ENCODE assay signal across 10 cellular contexts in the genomic region with DNA sequence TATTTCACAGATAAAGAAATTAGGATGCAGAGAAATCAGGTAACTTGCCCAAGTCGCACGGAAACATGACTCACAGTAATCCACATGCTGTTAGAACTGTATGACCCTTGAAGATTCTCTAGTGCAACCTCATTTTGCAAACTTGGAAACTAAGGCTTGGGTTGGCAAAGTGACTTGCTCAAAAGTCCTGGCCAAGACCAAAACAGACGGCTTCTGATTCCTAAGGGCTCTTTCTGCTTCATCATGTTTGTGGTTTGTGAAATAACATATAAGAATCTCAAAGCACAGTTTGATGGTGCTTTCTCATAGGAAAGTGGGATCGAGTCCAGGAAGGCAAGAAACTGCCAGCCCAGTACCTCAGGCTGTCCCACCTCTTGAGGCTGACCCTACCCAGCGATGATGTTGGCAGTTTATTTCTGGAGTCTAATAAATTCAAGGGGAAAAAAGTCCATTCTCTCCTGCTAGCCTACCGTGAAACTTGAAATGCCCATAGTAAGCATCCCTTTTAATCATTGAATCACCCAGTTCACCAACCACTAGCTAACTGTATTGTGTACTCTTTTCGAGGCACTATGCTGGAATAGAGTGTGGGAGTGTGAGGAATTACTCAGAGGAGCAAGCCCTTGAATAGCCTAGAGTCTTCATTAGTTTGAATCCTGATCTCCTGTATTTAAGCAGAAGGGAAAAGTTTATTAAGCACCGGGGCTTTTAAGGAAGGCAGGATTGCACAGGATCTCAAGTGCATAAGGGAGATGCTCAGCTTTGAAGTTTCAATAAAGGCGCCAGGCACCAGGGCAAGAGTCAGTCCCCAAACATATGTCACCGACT. TPM values are rescaled to one million over a fixed set of nuclear protein-coding genes. Genes with fewer than 3 reads are reported as not detected.
DNase-seq lines count a peak whose midpoint lies in the region; ATAC-seq, FAIRE-seq and TF ChIP-seq lines count a peak whose summit lies in the region.
"Had no signal": no experiment of that assay in that cellular context is flagged by ENCODE, and none has a peak within 500 bp of the region (broad histone marks: within the 10 kb centered on the region; RNA-seq: fewer than 3 reads in every experiment).

No MANE protein-coding gene starts in this region.

- TF ChIP-seq POLR2A in GM12891 (IDR thresholded peaks at IDR 0.05; ENCODE audit: low read depth, low read length), result no peak

- no peak for TF ChIP-seq CTCF in epithelial cell of esophagus (IDR thresholded peaks at IDR 0.05; ENCODE audit: insufficient read depth, low read depth, low read length, missing control alignments)

- H3K4me3 Mint-ChIP-seq in activated naive CD4-positive, alpha-beta T cell treated with anti-CD3 and anti-CD28 coated beads, Interleukin-2, amount 10 ng/mL, durations not matched to agents 7 days and 5 days, result peak overlapping the region; percentile 58

- peaks cover 4% of the 10 kb centered on the region for H3K36me3 Mint-ChIP-seq in activated naive CD4-positive, alpha-beta T cell treated with anti-CD3 and anti-CD28 coated beads, Interleukin-2, amount 10 ng/mL, durations not matched to agents 7 days and 5 days

- intact Hi-C loops in left ventricle myocardium superior (cut with micrococcal nuclease), result loop anchor here (10.0 kb wide), 1 partner anchor 310 kb away; a partner anchor contains a TSS

- FAIRE-seq in GM12891 (lab: Jason Lieb, UNC), result no peak

- no peak for DNase-seq in activated naive CD4-positive, alpha-beta T cell treated with anti-CD3 and anti-CD28 coated beads, Interleukin-2, amount 10 ng/mL, durations not matched to agents 7 days and 5 days
- DNase-seq in activated naive CD4-positive, alpha-beta T cell (lab: John Stamatoyannopoulos, UW), result no peak
- DNase-seq in epithelial cell of esophagus (ENCODE audit: low read depth) (peak; percentile 41), stromal cell of bone marrow (ENCODE audit: low read depth) (peak; percentile 75), GM12891 (ENCODE audit: insufficient read length, low spot score) (no peak), GOT3 (lab: John Stamatoyannopoulos, UW) (no peak), left ventricle myocardium superior (no peak)

- ATAC-seq in SK-N-SH treated with all-trans-retinoic acid at 6 μM for 48 hours (peak; percentile 36), left ventricle myocardium superior (no peak)

- CTCF ChIA-PET in activated naive CD4-positive, alpha-beta T cell treated with anti-CD3 and anti-CD28 coated beads, Interleukin-2, amount 10 ng/mL, durations not matched to agents 7 days and 5 days (lab: Charles Lee), result interaction anchor here (0.5 to 11.5 kb wide), 40 partner anchors 17 to 489 kb away, joined by 3 to 209 read pairs (median 4); a partner anchor contains a TSS

- no peak overlapping the region for H3K4me3 ChIP-seq in epithelial cell of esophagus (ENCODE audit: low read length)
- H3K4me3 ChIP-seq: gastroesophageal sphincter had no signal

- H3K27ac Mint-ChIP-seq in activated naive CD4-positive, alpha-beta T cell treated with anti-CD3 and anti-CD28 coated beads, Interleukin-2, amount 10 ng/mL, durations not matched to agents 7 days and 5 days, result peak overlapping the region; percentile 49

- peaks cover 9% of the 10 kb centered on the region for H3K9me3 Mint-ChIP-seq in activated naive CD4-positive, alpha-beta T cell treated with anti-CD3 and anti-CD28 coated beads, Interleukin-2, amount 10 ng/mL, durations not matched to agents 7 days and 5 days

- peaks cover 5% of the 10 kb centered on the region for H3K27me3 Mint-ChIP-seq in activated naive CD4-positive, alpha-beta T cell treated with anti-CD3 and anti-CD28 coated beads, Interleukin-2, amount 10 ng/mL, durations not matched to agents 7 days and 5 days

- H3K4me1 Mint-ChIP-seq in activated naive CD4-positive, alpha-beta T cell treated with anti-CD3 and anti-CD28 coated beads, Interleukin-2, amount 10 ng/mL, durations not matched to agents 7 days and 5 days, result peaks cover 46% of the 10 kb centered on the region

TF ChIP-seq in SK-N-SH treated with all-trans-retinoic acid at 6 μM for 48 hours, 23 proteins besides CTCF, POLR2A, EP300 and RAD21:
- TF ChIP-seq BACH2 (CRISPR knock-in tag; IDR thresholded peaks at IDR 0.05; ENCODE audit: borderline replicate concordance) (no peak), ZFP3 (CRISPR knock-in tag; IDR thresholded peaks at IDR 0.05) (no peak), ZNF565 (CRISPR knock-in tag; conservative IDR thresholded peaks at IDR 0.05; ENCODE audit: low read depth) (no peak), PPARA (CRISPR knock-in tag; IDR thresholded peaks at IDR 0.05; ENCODE audit: borderline replicate concordance) (no peak), SNAI2 (CRISPR knock-in tag; IDR thresholded peaks at IDR 0.05) (no peak), CSDC2 (CRISPR knock-in tag; IDR thresholded peaks at IDR 0.05) (no peak), OSR1 (CRISPR knock-in tag; IDR thresholded peaks at IDR 0.05) (no peak), GLIS3 (CRISPR knock-in tag; IDR thresholded peaks at IDR 0.05) (no peak), ZC3H10 (CRISPR knock-in tag; IDR thresholded peaks at IDR 0.05) (no peak)
- TF ChIP-seq, protein P1, sequence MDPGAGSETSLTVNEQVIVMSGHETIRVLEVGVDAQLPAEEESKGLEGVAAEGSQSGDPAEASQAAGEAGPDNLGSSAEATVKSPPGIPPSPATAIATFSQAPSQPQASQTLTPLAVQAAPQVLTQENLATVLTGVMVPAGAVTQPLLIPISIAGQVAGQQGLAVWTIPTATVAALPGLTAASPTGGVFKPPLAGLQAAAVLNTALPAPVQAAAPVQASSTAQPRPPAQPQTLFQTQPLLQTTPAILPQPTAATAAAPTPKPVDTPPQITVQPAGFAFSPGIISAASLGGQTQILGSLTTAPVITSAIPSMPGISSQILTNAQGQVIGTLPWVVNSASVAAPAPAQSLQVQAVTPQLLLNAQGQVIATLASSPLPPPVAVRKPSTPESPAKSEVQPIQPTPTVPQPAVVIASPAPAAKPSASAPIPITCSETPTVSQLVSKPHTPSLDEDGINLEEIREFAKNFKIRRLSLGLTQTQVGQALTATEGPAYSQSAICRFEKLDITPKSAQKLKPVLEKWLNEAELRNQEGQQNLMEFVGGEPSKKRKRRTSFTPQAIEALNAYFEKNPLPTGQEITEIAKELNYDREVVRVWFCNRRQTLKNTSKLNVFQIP (CRISPR knock-in tag; IDR thresholded peaks at IDR 0.05; ENCODE audit: borderline replicate concordance, low read depth), result no peak

TF ChIP-seq in GM12891, 5 proteins besides CTCF, POLR2A, EP300 and RAD21:
- no peak for TF ChIP-seq PAX5 (IDR thresholded peaks at IDR 0.05; ENCODE audit: insufficient read depth, low read length, severe bottlenecking)
- no peak for TF ChIP-seq TAF1 (IDR thresholded peaks at IDR 0.05; ENCODE audit: low read depth, low read length)
- no peak for TF ChIP-seq POLR2AphosphoS5 (IDR thresholded peaks at IDR 0.05; ENCODE audit: low read depth, low read length)

RNA-seq across cellular contexts. Expression of a gene that starts 14.1 kb away (rescaled TPM):
- polyA plus RNA-seq in GM12891 (2012; ENCODE audit: low read depth, missing spikeins), result 0.24 TPM
- total RNA-seq in left ventricle myocardium superior, result not detected
- total RNA-seq: gastroesophageal sphincter, Right ventricle myocardium superior had no signal

Comparison
In these comparisons a context has a peak if more than half of its experiments do, and no peak if none do; other contexts are left out.
1. DNase-seq: peak in epithelial cell of esophagus (single experiment) and stromal cell of bone marrow (single experiment); none in activated naive CD4-positive, alpha-beta T cell treated with anti-CD3 and anti-CD28 coated beads, Interleukin-2, amount 10 ng/mL, durations not matched to agents 7 days and 5 days (single experiment), activated naive CD4-positive, alpha-beta T cell (0 of 4), GM12891 (single experiment), GOT3 (single experiment) and left ventricle myocardium superior (single experiment).